In genomic region chr17:42520540-42520951, GRCh38 we compare ENCODE assay signal across 1 cellular context.
TF ChIP-seq lines count a peak whose summit lies in the region.

No MANE protein-coding gene starts in this region.

TF ChIP-seq in K562, 482 proteins besides CTCF, POLR2A, EP300 and RAD21:
- TF ChIP-seq FOXP1 (CRISPR knock-in tag; IDR thresholded peaks at IDR 0.05) (no peak), ZBTB7A (IDR thresholded peaks at IDR 0.05; ENCODE audit: borderline replicate concordance, control insufficient read depth, low read depth, low read length) (peak; percentile 89), XRCC5 (IDR thresholded peaks at IDR 0.05; ENCODE audit: low read depth, low read length) (peak; percentile 63), ZNF764 (CRISPR knock-in tag; IDR thresholded peaks at IDR 0.05; ENCODE audit: low read depth) (0 out of 2 replicates have a peak, but pooled peaks have one; percentile 22), POLR2AphosphoS5 (IDR thresholded peaks at IDR 0.05; ENCODE audit: control insufficient read depth, insufficient read depth, low read depth, low read length) (peak; percentile 28; the same call in 1 of the 2 replicates), MYNN (IDR thresholded peaks at IDR 0.05) (0 out of 2 replicates have a peak, but pooled peaks have one; percentile 9), MYNN (CRISPR knock-in tag; IDR thresholded peaks at IDR 0.05) (no peak)
TF ChIP-seq in K562: peak in this region for 5.
